1 cellular context compared by ENCODE assay signal in the genomic region with DNA sequence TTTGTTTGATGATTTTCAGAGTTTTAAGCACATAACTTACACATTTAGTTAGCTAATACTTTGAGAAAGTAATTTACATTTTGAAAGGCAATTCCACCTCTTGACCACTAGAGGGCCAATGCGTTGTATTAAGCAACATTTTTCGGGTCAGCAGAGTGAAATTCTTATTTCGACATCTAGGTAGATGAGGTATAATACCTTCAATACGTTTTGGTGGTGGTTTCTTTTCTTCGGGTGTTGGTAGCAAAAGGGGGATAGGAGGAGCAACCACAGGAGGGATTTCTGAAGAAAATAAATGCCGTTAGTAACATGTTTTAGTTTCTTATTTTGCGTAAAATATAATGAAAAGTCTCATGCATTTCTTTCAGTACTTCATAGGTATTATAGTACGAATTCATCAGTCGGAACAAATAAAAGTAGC.
TF ChIP-seq lines count a peak whose summit lies in the region.

No MANE protein-coding gene starts in this region.

TF ChIP-seq in SK-N-SH treated with all-trans-retinoic acid at 6 μM for 48 hours, 23 proteins besides CTCF, POLR2A, EP300 and RAD21 (continued from another document):
- TF ChIP-seq TSHZ2 (CRISPR knock-in tag; IDR thresholded peaks at IDR 0.05), result no peak
- no peak for TF ChIP-seq ZNF70 (CRISPR knock-in tag; IDR thresholded peaks at IDR 0.05)
